In genomic region chr12:130715150-130715995, GRCh38 we compare ENCODE assay signal across 13 cellular contexts. TPM values are rescaled to one million over a fixed set of nuclear protein-coding genes. Genes with fewer than 3 reads are reported as not detected.
DNase-seq lines count a peak whose midpoint lies in the region; ATAC-seq, FAIRE-seq and TF ChIP-seq lines count a peak whose summit lies in the region.
"Had no signal": no experiment of that assay in that cellular context is flagged by ENCODE, and none has a peak within 500 bp of the region (broad histone marks: within the 10 kb centered on the region; RNA-seq: fewer than 3 reads in every experiment).

No MANE protein-coding gene starts in this region.

- H3K27me3 ChIP-seq in WERI-Rb-1 (ENCODE audit: insufficient read depth, low read depth, severe bottlenecking): no peaks in the 10 kb centered on the region
- H3K27me3 ChIP-seq in stomach smooth muscle (ENCODE audit: control insufficient read depth in 1 of 2, insufficient read depth in 2 of 2, low read length in 2 of 2): peaks cover 16 to 29% of the 10 kb centered on the region in 2 donors

- H3K9me3 ChIP-seq in WERI-Rb-1 (ENCODE audit: severe bottlenecking): peaks cover 5% of the 10 kb centered on the region
- peaks cover 0 to 5% of the 10 kb centered on the region in 2 donors for H3K9me3 ChIP-seq in kidney (ENCODE audit: control insufficient read depth in 1 of 2, low read length in 2 of 2)
- H3K9me3 ChIP-seq in stomach smooth muscle (ENCODE audit: control insufficient read depth in 2 of 2, low read length in 2 of 2): no peaks in the 10 kb centered on the region

- H3K4me3 ChIP-seq in WERI-Rb-1 (ENCODE audit: low read depth, low read length): peak overlapping the region; percentile 95
- no peak overlapping the region for H3K4me3 ChIP-seq in kidney (ENCODE audit: low read length in 2 of 2)
- peak overlapping the region; percentile 66 to 80 for H3K4me3 ChIP-seq in stomach smooth muscle (ENCODE audit: low read length in 2 of 2)

- ATAC-seq in activated CD4-positive, CD25-positive, alpha-beta regulatory T cell treated with anti-CD3 and anti-CD28 coated beads, Interleukin-2, amount 50 U/mL, for 24 hours: no peak
- no peak for ATAC-seq in HG02623 (IDR thresholded peaks at IDR 0.05; ENCODE audit: unreplicated experiment)

- H3K27ac ChIP-seq in WERI-Rb-1: peak overlapping the region; percentile 80
- H3K27ac ChIP-seq in kidney (ENCODE audit: low read depth in 2 of 2, low read length in 2 of 2): no peak overlapping the region
- H3K27ac ChIP-seq in stomach smooth muscle (ENCODE audit: low read length): no peak overlapping the region

- FAIRE-seq in kidney (lab: Jason Lieb, UNC): no peak
- FAIRE-seq: GM18507 had no signal

- intact Hi-C loops in kidney (cut with DNase I): no loop called here

- TF ChIP-seq CTCF in WERI-Rb-1 (IDR thresholded peaks at IDR 0.05; ENCODE audit: low read depth, low read length) (no peak), kidney (IDR thresholded peaks at IDR 0.05; ENCODE audit: borderline replicate concordance, extremely low read depth, insufficient read depth) (no peak)

- H3K4me1 ChIP-seq in kidney (ENCODE audit: control insufficient read depth in 1 of 2, insufficient read depth in 1 of 2, low read depth in 1 of 2, low read length in 2 of 2): peaks cover 0 to 7% of the 10 kb centered on the region in 2 donors
- H3K4me1 ChIP-seq in stomach smooth muscle (ENCODE audit: control insufficient read depth, insufficient read depth, low read length): peaks cover 29% of the 10 kb centered on the region

- H3K36me3 ChIP-seq in WERI-Rb-1 (no peaks in the 10 kb centered on the region; the same call in 1 of the 2 replicates), kidney (ENCODE audit: control insufficient read depth in 1 of 2, insufficient read depth in 2 of 2, low read length in 2 of 2) (no peaks in the 10 kb centered on the region), stomach smooth muscle (ENCODE audit: control insufficient read depth in 2 of 2, insufficient read depth in 2 of 2, low read length in 2 of 2) (no peaks in the 10 kb centered on the region)

- peak; percentile 16 for DNase-seq in DMS79 treated with DMSO at 0.1 percent for 48 hours (lab: John Stamatoyannopoulos, UW)
- DNase-seq in DMS79 (lab: John Stamatoyannopoulos, UW): no peak
- peak; percentile 48 for DNase-seq in WERI-Rb-1
- peak; percentile 66 for DNase-seq in kidney
- DNase-seq in amniotic stem cell (lab: John Stamatoyannopoulos, UW): no peak
- DNase-seq: activated effector memory CD4-positive, alpha-beta T cell treated with anti-CD3 and anti-CD28 coated beads, Interleukin-2, amount 50 U/mL, for 16 hours had no signal

- H3K9ac ChIP-seq in kidney (ENCODE audit: low read length in 2 of 2) (no peak overlapping the region), stomach smooth muscle (ENCODE audit: low read length in 2 of 2) (no peak overlapping the region)

RNA-seq across cellular contexts. Expression of gene RIMBP2, which starts 0.7 kb away (rescaled TPM):
- total RNA-seq in kidney: 51.7 TPM
- polyA plus RNA-seq in kidney (ENCODE audit: insufficient read depth, low read depth, low replicate concordance): 2.8 TPM
- total RNA-seq: A172; subcutaneous adipose tissue; T-helper 1 cell treated with Interleukin-12 subunit alpha and Interleukin-12 subunit beta and Interleukin-4 antibody, amounts not matched to agents 30 ng/mL and 1 ng/mL, for 36 hours had no signal

Comparison
In these comparisons a context has a peak if more than half of its experiments do, and no peak if none do; other contexts are left out.
1. DNase-seq: peak in DMS79 treated with DMSO at 0.1 percent for 48 hours (single experiment), WERI-Rb-1 (single experiment) and kidney (single experiment); none in DMS79 (single experiment) and amniotic stem cell (single experiment).
2. H3K4me3 ChIP-seq: peak in WERI-Rb-1 (single experiment) and stomach smooth muscle (2 of 2); none in kidney (0 of 2).